In the genomic region with DNA sequence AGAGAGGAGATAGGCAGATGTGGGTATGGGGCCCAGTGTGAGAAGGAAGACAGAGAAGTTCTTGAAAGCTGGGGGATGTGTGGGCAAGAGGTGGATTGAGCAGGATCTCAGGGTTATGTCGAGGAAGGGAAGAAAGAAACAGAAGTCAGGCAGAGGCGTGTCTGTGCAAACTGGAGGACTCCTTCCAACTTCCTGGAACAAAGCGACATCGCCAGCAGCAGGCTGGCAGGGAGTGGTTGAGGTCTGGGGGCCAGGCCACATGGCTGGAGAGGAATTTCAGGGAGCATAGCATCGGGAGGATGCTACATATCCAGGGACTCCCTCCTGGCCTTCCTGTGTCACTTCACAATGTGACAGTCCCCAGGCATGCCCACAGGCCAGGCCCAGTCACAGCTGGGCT, we compare ENCODE assay signal across 1 cellular context.
TF ChIP-seq lines count a peak whose summit lies in the region.

No MANE protein-coding gene starts in this region.

TF ChIP-seq in H1, 55 proteins besides CTCF, POLR2A, EP300 and RAD21:
- TF ChIP-seq, protein P1, sequence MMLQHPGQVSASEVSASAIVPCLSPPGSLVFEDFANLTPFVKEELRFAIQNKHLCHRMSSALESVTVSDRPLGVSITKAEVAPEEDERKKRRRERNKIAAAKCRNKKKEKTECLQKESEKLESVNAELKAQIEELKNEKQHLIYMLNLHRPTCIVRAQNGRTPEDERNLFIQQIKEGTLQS (IDR thresholded peaks at IDR 0.05; ENCODE audit: insufficient read depth, low read depth, low read length), result no peak
- TF ChIP-seq CBX8 (IDR thresholded peaks at IDR 0.05; ENCODE audit: borderline replicate concordance, low read depth, low read length) (no peak), ZNF274 (IDR thresholded peaks at IDR 0.05; ENCODE audit: borderline replicate concordance, extremely low read depth, low read length) (no peak), KDM1A (IDR thresholded peaks at IDR 0.05; ENCODE audit: borderline replicate concordance, low read length) (no peak), EGR1 (IDR thresholded peaks at IDR 0.05; ENCODE audit: borderline replicate concordance, low read depth, low read length) (no peak), TCF12 (IDR thresholded peaks at IDR 0.05; ENCODE audit: low read depth, low read length) (no peak), CEBPB (IDR thresholded peaks at IDR 0.05; ENCODE audit: low read depth, low read length) (no peak), GABPA (IDR thresholded peaks at IDR 0.05; ENCODE audit: borderline replicate concordance, insufficient read depth, low read length) (no peak), JUND (IDR thresholded peaks at IDR 0.05; ENCODE audit: low read length) (no peak), POU5F1 (IDR thresholded peaks at IDR 0.05; ENCODE audit: low read depth, low read length) (no peak), RBBP5 (IDR thresholded peaks at IDR 0.05; ENCODE audit: borderline replicate concordance, low read depth, low read length) (no peak)
- TF ChIP-seq, protein P2, sequence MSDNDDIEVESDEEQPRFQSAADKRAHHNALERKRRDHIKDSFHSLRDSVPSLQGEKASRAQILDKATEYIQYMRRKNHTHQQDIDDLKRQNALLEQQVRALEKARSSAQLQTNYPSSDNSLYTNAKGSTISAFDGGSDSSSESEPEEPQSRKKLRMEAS (IDR thresholded peaks at IDR 0.05), result no peak
